Comparison of ENCODE assay signal across 9 cellular contexts in the genomic region with DNA sequence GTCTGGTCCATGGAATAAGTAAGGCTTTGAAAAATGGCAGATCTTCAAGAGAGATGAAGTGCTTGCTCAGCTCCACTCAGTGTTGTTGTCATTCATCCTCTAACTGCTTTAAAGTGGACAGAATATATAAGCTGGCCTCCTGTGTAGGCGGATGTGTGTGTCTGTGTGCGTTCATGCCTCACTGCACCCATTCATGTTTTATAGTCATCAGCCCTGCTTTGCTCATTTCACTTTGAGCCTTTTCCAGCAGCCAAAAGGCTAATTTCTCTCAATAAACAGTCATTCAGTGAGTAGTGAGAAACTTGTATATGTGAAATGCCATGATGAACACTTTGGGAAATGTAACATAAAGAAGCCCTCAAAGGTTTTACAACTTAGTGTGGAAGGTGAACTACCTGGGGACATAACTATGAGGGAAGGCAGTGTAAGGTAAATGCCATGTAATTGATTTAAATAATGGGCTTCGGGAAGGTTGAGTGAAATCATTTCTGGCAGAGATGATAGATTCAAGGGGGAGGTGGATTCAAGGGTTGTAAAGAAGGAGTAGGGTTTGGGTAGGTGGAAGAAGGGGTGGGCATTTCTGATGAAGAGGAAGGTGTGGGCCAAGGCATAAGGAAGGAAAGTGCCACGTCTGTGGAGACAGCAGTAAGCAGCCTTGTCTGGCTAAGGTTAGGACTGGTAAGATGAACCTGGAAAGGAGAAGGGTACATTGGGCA. TPM values are rescaled to one million over a fixed set of nuclear protein-coding genes. Genes with fewer than 3 reads are reported as not detected.
A peak's percentile ranks its signal among the peaks of the same experiment; 100 is the strongest.
DNase-seq lines count a peak whose midpoint lies in the region; ATAC-seq and TF ChIP-seq lines count a peak whose summit lies in the region.
"Had no signal": no experiment of that assay in that cellular context is flagged by ENCODE, and none has a peak within 500 bp of the region (broad histone marks: within the 10 kb centered on the region; RNA-seq: fewer than 3 reads in every experiment).

No MANE protein-coding gene starts in this region.

- H3K36me3 Mint-ChIP-seq in activated CD8-positive, alpha-beta T cell treated with anti-CD3 and anti-CD28 coated beads, Interleukin-2, amount 10 ng/mL, durations not matched to agents 7 days and 5 days (ENCODE audit: low read depth), result no peaks in the 10 kb centered on the region
- no peaks in the 10 kb centered on the region for H3K36me3 Mint-ChIP-seq in activated CD4-positive, alpha-beta T cell treated with anti-CD3 and anti-CD28 coated beads for 36 hours (ENCODE audit: low read depth)

- H3K4me1 Mint-ChIP-seq in activated CD8-positive, alpha-beta T cell treated with anti-CD3 and anti-CD28 coated beads, Interleukin-2, amount 10 ng/mL, durations not matched to agents 7 days and 5 days (ENCODE audit: low read depth), result no peaks in the 10 kb centered on the region
- no peaks in the 10 kb centered on the region for H3K4me1 Mint-ChIP-seq in activated CD4-positive, alpha-beta T cell treated with anti-CD3 and anti-CD28 coated beads for 36 hours

- H3K36me3 ChIP-seq in H7 (replicated peaks; ENCODE audit: control insufficient read depth, insufficient read depth, low read length), result no peaks in the 10 kb centered on the region; the same call in 1 of the 2 replicates

- intact Hi-C loops in activated CD4-positive, alpha-beta T cell treated with anti-CD3 and anti-CD28 coated beads for 36 hours (cut with DNase I, micrococcal nuclease), result no loop called here
- intact Hi-C loops in lower leg skin (cut with DNase I; ENCODE audit: low total_unique reads), result no loop called here

- ATAC-seq in GM18861 (IDR thresholded peaks at IDR 0.05; ENCODE audit: unreplicated experiment) (peak; percentile 98), HG02798 (IDR thresholded peaks at IDR 0.05; ENCODE audit: poor library complexity, unreplicated experiment) (peak; percentile 92)
- ATAC-seq in activated CD8-positive, alpha-beta T cell treated with anti-CD3 and anti-CD28 coated beads, Interleukin-2, amount 10 ng/mL, durations not matched to agents 7 days and 5 days, result no peak
- no peak for ATAC-seq in activated CD4-positive, alpha-beta T cell treated with anti-CD3 and anti-CD28 coated beads for 36 hours
- ATAC-seq: SK-N-SH treated with all-trans-retinoic acid at 6 μM for 48 hours had no signal

- no peak overlapping the region for H3K27ac Mint-ChIP-seq in activated CD8-positive, alpha-beta T cell treated with anti-CD3 and anti-CD28 coated beads, Interleukin-2, amount 10 ng/mL, durations not matched to agents 7 days and 5 days
- H3K27ac Mint-ChIP-seq in activated CD4-positive, alpha-beta T cell treated with anti-CD3 and anti-CD28 coated beads for 36 hours, result no peak overlapping the region

- CTCF ChIA-PET in activated CD8-positive, alpha-beta T cell treated with anti-CD3 and anti-CD28 coated beads, Interleukin-2, amount 10 ng/mL, durations not matched to agents 7 days and 5 days (lab: Charles Lee), result interaction anchor here (1.0 kb wide), 1 partner anchor 16 kb away, joined by 3 read pairs; the partner anchor contains the start of gene TTC23L
- CTCF ChIA-PET in activated CD4-positive, alpha-beta T cell treated with anti-CD3 and anti-CD28 coated beads for 36 hours (lab: Charles Lee), result interaction anchor here (0.6 to 1.0 kb wide), 2 partner anchors 9 to 177 kb away, joined by 3 read pairs; no protein-coding TSS in a partner anchor

- H3K27me3 Mint-ChIP-seq in activated CD8-positive, alpha-beta T cell treated with anti-CD3 and anti-CD28 coated beads, Interleukin-2, amount 10 ng/mL, durations not matched to agents 7 days and 5 days (ENCODE audit: low read depth), result no peaks in the 10 kb centered on the region
- no peaks in the 10 kb centered on the region for H3K27me3 Mint-ChIP-seq in activated CD4-positive, alpha-beta T cell treated with anti-CD3 and anti-CD28 coated beads for 36 hours

- H3K27me3 ChIP-seq in H7 (ENCODE audit: control insufficient read depth, insufficient read depth, low read length), result no peaks in the 10 kb centered on the region

- no peak overlapping the region for H3K4me3 Mint-ChIP-seq in activated CD8-positive, alpha-beta T cell treated with anti-CD3 and anti-CD28 coated beads, Interleukin-2, amount 10 ng/mL, durations not matched to agents 7 days and 5 days
- H3K4me3 Mint-ChIP-seq in activated CD4-positive, alpha-beta T cell treated with anti-CD3 and anti-CD28 coated beads for 36 hours, result no peak overlapping the region

- DNase-seq in NCI-H146 (lab: John Stamatoyannopoulos, UW) (peak; percentile 64), kidney glomerular epithelial cell (lab: John Stamatoyannopoulos, UW) (peak; percentile 21), H7 (no peak), lower leg skin (ENCODE audit: low spot score in 2 of 2) (no peak)
- DNase-seq in activated CD8-positive, alpha-beta T cell treated with anti-CD3 and anti-CD28 coated beads, Interleukin-2, amount 10 ng/mL, durations not matched to agents 7 days and 5 days, result no peak
- DNase-seq in activated CD4-positive, alpha-beta T cell treated with anti-CD3 and anti-CD28 coated beads for 36 hours, result no peak

- no peak for TF ChIP-seq POLR2A in lower leg skin (IDR thresholded peaks at IDR 0.05)

- WGBS in lower leg skin, 2 donors, result 77 to 85% methylated on average over 4 of the region's 4 CpGs

- no peak for TF ChIP-seq CTCF in lower leg skin (IDR thresholded peaks at IDR 0.05)

- H3K4me3 ChIP-seq in H7 (ENCODE audit: insufficient read depth, low read depth, low read length) (no peak overlapping the region), lower leg skin (ENCODE audit: low read depth, poor library complexity, severe bottlenecking) (no peak overlapping the region)

- POLR2A ChIA-PET in activated CD8-positive, alpha-beta T cell treated with anti-CD3 and anti-CD28 coated beads, Interleukin-2, amount 10 ng/mL, durations not matched to agents 7 days and 5 days (lab: Charles Lee), result no interaction called here
- POLR2A ChIA-PET in activated CD4-positive, alpha-beta T cell treated with anti-CD3 and anti-CD28 coated beads for 36 hours (lab: Charles Lee), result no interaction called here

- H3K9me3 Mint-ChIP-seq in activated CD8-positive, alpha-beta T cell treated with anti-CD3 and anti-CD28 coated beads, Interleukin-2, amount 10 ng/mL, durations not matched to agents 7 days and 5 days (ENCODE audit: insufficient read depth), result no peaks in the 10 kb centered on the region
- no peaks in the 10 kb centered on the region for H3K9me3 Mint-ChIP-seq in activated CD4-positive, alpha-beta T cell treated with anti-CD3 and anti-CD28 coated beads for 36 hours (ENCODE audit: low read depth)

RNA-seq across cellular contexts. Expression of gene TTC23L, which starts 15.7 kb away (rescaled TPM):
- not detected for total RNA-seq in activated CD8-positive, alpha-beta T cell treated with anti-CD3 and anti-CD28 coated beads, Interleukin-2, amount 10 ng/mL, durations not matched to agents 7 days and 5 days
- 0.55 and 1.4 TPM in 2 replicates for total RNA-seq in H7 (2014; rRNA removed; shearing (Covaris generic))
- under 1 TPM; 0.26 to 0.30 TPM for total RNA-seq in activated CD4-positive, alpha-beta T cell treated with anti-CD3 and anti-CD28 coated beads for 36 hours
- 1 to 10 TPM in 2 of 4 donors, under 1 TPM in 2; 0.38 to 3.2 (median 0.94) TPM for total RNA-seq in lower leg skin

Comparison
In these comparisons a context has a peak if more than half of its experiments do, and no peak if none do; other contexts are left out.
1. ATAC-seq: peak in GM18861 (single experiment) and HG02798 (single experiment); none in activated CD8-positive, alpha-beta T cell treated with anti-CD3 and anti-CD28 coated beads, Interleukin-2, amount 10 ng/mL, durations not matched to agents 7 days and 5 days (single experiment) and activated CD4-positive, alpha-beta T cell treated with anti-CD3 and anti-CD28 coated beads for 36 hours (single experiment).
2. DNase-seq: peak in NCI-H146 (single experiment) and kidney glomerular epithelial cell (single experiment); none in activated CD8-positive, alpha-beta T cell treated with anti-CD3 and anti-CD28 coated beads, Interleukin-2, amount 10 ng/mL, durations not matched to agents 7 days and 5 days (single experiment), H7 (single experiment), activated CD4-positive, alpha-beta T cell treated with anti-CD3 and anti-CD28 coated beads for 36 hours (single experiment) and lower leg skin (0 of 2).